8 cellular contexts compared by ENCODE assay signal in genomic region chr2:149038442-149039212, GRCh38. TPM values are rescaled to one million over a fixed set of nuclear protein-coding genes. Genes with fewer than 3 reads are reported as not detected.
DNase-seq lines count a peak whose midpoint lies in the region; ATAC-seq and TF ChIP-seq lines count a peak whose summit lies in the region.

Gene LYPD6B, plus strand, starts transcription at chr2:149038699. Its CDS starts 92,250 bp downstream, at chr2:149130949.

- no peaks in the 10 kb centered on the region for H3K79me2 ChIP-seq in mesendoderm (ENCODE audit: control insufficient read depth, insufficient read depth, low read length)

- no peaks in the 10 kb centered on the region for H3K27me3 ChIP-seq in mesendoderm (ENCODE audit: insufficient read depth, low read length, poor library complexity)

- peak within 1 kb of the TSS; percentile 54 for H2BK120ac ChIP-seq in mesendoderm (ENCODE audit: low read depth, low read length)

- no peaks in the 10 kb centered on the region for H3K79me1 ChIP-seq in mesendoderm (ENCODE audit: low read length)

- peak within 1 kb of the TSS; percentile 86 for H3K56ac ChIP-seq in mesendoderm (ENCODE audit: low read length)

- H3K9ac ChIP-seq in mesendoderm (ENCODE audit: low read length): peak within 1 kb of the TSS; percentile 72

- H3K23ac ChIP-seq in mesendoderm (ENCODE audit: low read length): no peak within 1 kb of the TSS

- peak within 1 kb of the TSS; percentile 83 for H4K8ac ChIP-seq in mesendoderm (ENCODE audit: low read depth, low read length)

- peak; percentile 31 to 74 (median 73) for DNase-seq in NCI-H1417 (lab: John Stamatoyannopoulos, UW)
- no peak for DNase-seq in NCI-H1417 treated with DMSO at 0.1 percent for 48 hours (lab: John Stamatoyannopoulos, UW)
- DNase-seq in HuH-7.5 (ENCODE audit: low spot score): peak; percentile 44
- no peak for DNase-seq in astrocyte of the cerebellum (ENCODE audit: low read depth)
- DNase-seq in mesendoderm: peak; percentile 75
- no peak for DNase-seq in kidney glomerular epithelial cell (lab: John Stamatoyannopoulos, UW)
- DNase-seq in activated CD4-positive, alpha-beta T cell treated with anti-CD3 and anti-CD28 coated beads, Interleukin-2, amount 50 U/mL, for 1 hour: no peak

- H3K27ac ChIP-seq in mesendoderm (ENCODE audit: low read depth, low read length): no peak within 1 kb of the TSS

- no peak within 1 kb of the TSS for H2BK5ac ChIP-seq in mesendoderm (ENCODE audit: low read length)

- no peak within 1 kb of the TSS for H3K4ac ChIP-seq in mesendoderm (ENCODE audit: low read depth, low read length)

- ATAC-seq in GM21528 (IDR thresholded peaks at IDR 0.05; ENCODE audit: low FRiP score, unreplicated experiment): peak; percentile 75

- H3K4me3 ChIP-seq in astrocyte of the cerebellum (ENCODE audit: low read depth, low read length) (peak within 1 kb of the TSS; percentile 37), mesendoderm (ENCODE audit: low read length) (peak within 1 kb of the TSS; percentile 37)

- no peaks in the 10 kb centered on the region for H3K36me3 ChIP-seq in mesendoderm (ENCODE audit: control insufficient read depth, insufficient read depth, low read length)

- WGBS in mesendoderm (ENCODE audit: extremely low coverage, insufficient coverage, low lambda C conversion rate): no CpG with 5 or more reads among the region's 85 CpGs

- H2AK5ac ChIP-seq in mesendoderm (ENCODE audit: low read length): no peak within 1 kb of the TSS

- H3K4me1 ChIP-seq in mesendoderm (ENCODE audit: control insufficient read depth, low read depth, low read length): no peaks in the 10 kb centered on the region

- H3K4me2 ChIP-seq in mesendoderm (ENCODE audit: low read length): peak within 1 kb of the TSS; percentile 79

- in situ Hi-C loops in astrocyte of the cerebellum (cut with HindIII; ENCODE audit: low sequenced_read_pairs): no loop called here

- no peak within 1 kb of the TSS for H4K5ac ChIP-seq in mesendoderm (ENCODE audit: low read length)

- peak within 1 kb of the TSS; percentile 48 for H2BK15ac ChIP-seq in mesendoderm (replicated peaks; ENCODE audit: low read depth)

- H3K18ac ChIP-seq in mesendoderm (ENCODE audit: low read length): peak within 1 kb of the TSS; percentile 90

- no peak for TF ChIP-seq CTCF in astrocyte of the cerebellum (IDR thresholded peaks at IDR 0.05; ENCODE audit: low read depth, low read length, missing control alignments)

RNA-seq across cellular contexts. Expression of gene LYPD6B, which starts in this region (rescaled TPM):
- polyA plus RNA-seq in mesendoderm (2013, experiment 1 of 2): 1.8 TPM
- polyA plus RNA-seq in mesendoderm (2013, experiment 2 of 2): 2.2 TPM

Comparison
In these comparisons a context has a peak if more than half of its experiments do, and no peak if none do; other contexts are left out.
1. DNase-seq: peak in NCI-H1417 (3 of 3), HuH-7.5 (single experiment) and mesendoderm (single experiment); none in NCI-H1417 treated with DMSO at 0.1 percent for 48 hours (single experiment), astrocyte of the cerebellum (single experiment), kidney glomerular epithelial cell (single experiment) and activated CD4-positive, alpha-beta T cell treated with anti-CD3 and anti-CD28 coated beads, Interleukin-2, amount 50 U/mL, for 1 hour (single experiment).